11 cellular contexts compared by ENCODE assay signal in the genomic region with DNA sequence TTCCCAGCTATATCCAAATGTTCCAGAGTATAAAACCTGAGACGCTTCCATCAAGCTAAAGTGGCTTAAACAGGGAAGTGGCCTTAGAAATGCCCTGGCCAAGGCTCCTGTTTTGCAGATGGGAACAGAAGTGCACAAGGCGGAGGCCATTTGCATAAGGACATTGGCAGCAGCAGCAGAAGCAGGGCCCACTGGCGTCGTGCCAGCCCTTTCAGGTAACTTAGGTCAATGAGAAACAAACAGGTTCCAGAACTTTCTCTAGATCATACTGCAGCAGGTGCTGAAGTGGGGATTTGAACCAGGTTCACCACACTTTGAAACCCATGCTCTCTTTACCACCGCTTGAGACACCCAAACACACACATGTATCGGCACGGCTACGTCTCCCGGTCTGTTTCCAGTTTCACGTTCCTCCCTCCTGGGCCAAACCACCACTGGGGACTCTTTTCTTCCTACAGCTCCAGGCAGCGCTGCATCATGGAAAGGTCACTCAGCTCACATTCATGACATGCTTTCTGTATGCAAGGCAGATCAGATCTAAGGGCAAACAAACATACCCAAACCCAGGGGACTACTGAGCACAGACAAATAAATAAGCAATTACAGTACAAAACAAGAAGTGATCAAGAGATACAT. TPM values are rescaled to one million over a fixed set of nuclear protein-coding genes. Genes with fewer than 3 reads are reported as not detected.
DNase-seq lines count a peak whose midpoint lies in the region; ATAC-seq and TF ChIP-seq lines count a peak whose summit lies in the region.
"Had no signal": no experiment of that assay in that cellular context is flagged by ENCODE, and none has a peak within 500 bp of the region (broad histone marks: within the 10 kb centered on the region; RNA-seq: fewer than 3 reads in every experiment).

No MANE protein-coding gene starts in this region.

- intact Hi-C loops in mucosa of descending colon (cut with DNase I, micrococcal nuclease), result no loop called here

- no peaks in the 10 kb centered on the region for H3K36me3 Mint-ChIP-seq in WTC11
- H3K36me3 Mint-ChIP-seq in activated CD4-positive, alpha-beta T cell treated with anti-CD3 and anti-CD28 coated beads, Interleukin-2, amount 10 ng/mL, durations not matched to agents 7 days and 5 days (ENCODE audit: low read depth), result no peaks in the 10 kb centered on the region

- TF ChIP-seq CTCF in C4-2B (conservative IDR thresholded peaks at IDR 0.05) (no peak), WTC11 (IDR thresholded peaks at IDR 0.05) (no peak), mucosa of descending colon (IDR thresholded peaks at IDR 0.05) (no peak)

- no peak for DNase-seq in WTC11 (ENCODE audit: low spot score)
- DNase-seq in mucosa of descending colon, result peak in 2 of 3 donors; percentile 69 to 79
- no peak for DNase-seq in NCI-H1930 (lab: John Stamatoyannopoulos, UW)
- no peak for DNase-seq in activated CD4-positive, alpha-beta T cell treated with anti-CD3 and anti-CD28 coated beads, Interleukin-2, amount 10 ng/mL, durations not matched to agents 7 days and 5 days
- no peak for DNase-seq in activated CD8-positive, alpha-beta memory T cell treated with anti-CD3 and anti-CD28 coated beads, Interleukin-2, amount 50 U/mL, for 4 hours
- DNase-seq: AML-193, left cardiac atrium had no signal

- no peak for TF ChIP-seq EP300 in Ishikawa (IDR thresholded peaks at IDR 0.05; ENCODE audit: borderline replicate concordance)

- H3K36me3 ChIP-seq in mucosa of descending colon (ENCODE audit: low read depth), result no peaks in the 10 kb centered on the region
- H3K36me3 ChIP-seq: gastroesophageal sphincter had no signal

- no peak overlapping the region for H3K4me3 Mint-ChIP-seq in WTC11
- no peak overlapping the region for H3K4me3 Mint-ChIP-seq in activated CD4-positive, alpha-beta T cell treated with anti-CD3 and anti-CD28 coated beads, Interleukin-2, amount 10 ng/mL, durations not matched to agents 7 days and 5 days

- H3K27ac ChIP-seq in C4-2B, result peak overlapping the region; percentile 64
- H3K27ac ChIP-seq: gastroesophageal sphincter had no signal

- CTCF ChIA-PET in WTC11 (lab: Charles Lee), result interaction anchor here (0.9 to 2.1 kb wide), 6 partner anchors 8 to 69 kb away, joined by 4 to 12 read pairs (median 6); no protein-coding TSS in a partner anchor
- CTCF ChIA-PET in activated CD4-positive, alpha-beta T cell treated with anti-CD3 and anti-CD28 coated beads, Interleukin-2, amount 10 ng/mL, durations not matched to agents 7 days and 5 days (lab: Charles Lee), result interaction anchor here (1.0 to 1.6 kb wide), 2 partner anchors 14 to 276 kb away, joined by 3 to 5 read pairs; no protein-coding TSS in a partner anchor

- POLR2A ChIA-PET in WTC11 (lab: Charles Lee), result interaction anchor here (0.8 kb wide), 1 partner anchor 65 kb away, joined by 3 read pairs; no protein-coding TSS in a partner anchor
- POLR2A ChIA-PET in activated CD4-positive, alpha-beta T cell treated with anti-CD3 and anti-CD28 coated beads, Interleukin-2, amount 10 ng/mL, durations not matched to agents 7 days and 5 days (lab: Charles Lee), result no interaction called here

- no peak overlapping the region for H3K4me3 ChIP-seq in mucosa of descending colon
- H3K4me3 ChIP-seq: gastroesophageal sphincter had no signal

- peaks cover 3% of the 10 kb centered on the region; the same call in 1 of the 2 replicates for H3K27me3 Mint-ChIP-seq in WTC11 (ENCODE audit: low read depth)
- H3K27me3 Mint-ChIP-seq in activated CD4-positive, alpha-beta T cell treated with anti-CD3 and anti-CD28 coated beads, Interleukin-2, amount 10 ng/mL, durations not matched to agents 7 days and 5 days, result peaks cover 2% of the 10 kb centered on the region

- peak overlapping the region; percentile 1; the same call in 1 of the 2 replicates for H3K27ac Mint-ChIP-seq in WTC11
- H3K27ac Mint-ChIP-seq in activated CD4-positive, alpha-beta T cell treated with anti-CD3 and anti-CD28 coated beads, Interleukin-2, amount 10 ng/mL, durations not matched to agents 7 days and 5 days, result no peak overlapping the region

- ATAC-seq in WTC11, result no peak
- ATAC-seq in mucosa of descending colon, result peak; percentile 69
- no peak for ATAC-seq in GM19463 (IDR thresholded peaks at IDR 0.05; ENCODE audit: unreplicated experiment)
- ATAC-seq: gastroesophageal sphincter had no signal

- H3K9me3 ChIP-seq in mucosa of descending colon, result no peaks in the 10 kb centered on the region
- H3K9me3 ChIP-seq: gastroesophageal sphincter had no signal

- 0 out of 2 replicates have a peak, but pooled peaks cover 3% of the 10 kb centered on the region for H3K9me3 Mint-ChIP-seq in WTC11
- H3K9me3 Mint-ChIP-seq in activated CD4-positive, alpha-beta T cell treated with anti-CD3 and anti-CD28 coated beads, Interleukin-2, amount 10 ng/mL, durations not matched to agents 7 days and 5 days, result no peaks in the 10 kb centered on the region

- no peaks in the 10 kb centered on the region for H3K4me1 ChIP-seq in mucosa of descending colon (ENCODE audit: low read depth)

- TF ChIP-seq RAD21 in Ishikawa (IDR thresholded peaks at IDR 0.05; ENCODE audit: low read depth), result no peak

- H3K4me1 Mint-ChIP-seq in WTC11, result peaks cover 39% of the 10 kb centered on the region
- H3K4me1 Mint-ChIP-seq in activated CD4-positive, alpha-beta T cell treated with anti-CD3 and anti-CD28 coated beads, Interleukin-2, amount 10 ng/mL, durations not matched to agents 7 days and 5 days, result peaks cover 4% of the 10 kb centered on the region

TF ChIP-seq in Ishikawa, 13 proteins besides CTCF, POLR2A, EP300 and RAD21:
- TF ChIP-seq FOXM1 (IDR thresholded peaks at IDR 0.05; ENCODE audit: borderline replicate concordance, low read depth), result no peak
- TF ChIP-seq ZBTB7A (IDR thresholded peaks at IDR 0.05; ENCODE audit: low read depth), result no peak
- TF ChIP-seq TEAD4 (IDR thresholded peaks at IDR 0.05), result no peak
- TF ChIP-seq NFIC (IDR thresholded peaks at IDR 0.05), result peak; percentile 53
- TF ChIP-seq, protein P1, sequence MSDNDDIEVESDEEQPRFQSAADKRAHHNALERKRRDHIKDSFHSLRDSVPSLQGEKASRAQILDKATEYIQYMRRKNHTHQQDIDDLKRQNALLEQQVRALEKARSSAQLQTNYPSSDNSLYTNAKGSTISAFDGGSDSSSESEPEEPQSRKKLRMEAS (IDR thresholded peaks at IDR 0.05), result no peak
- TF ChIP-seq TAF1 (IDR thresholded peaks at IDR 0.05; ENCODE audit: low read depth), result no peak

TF ChIP-seq in WTC11, 78 proteins besides CTCF, POLR2A, EP300 and RAD21:
- TF ChIP-seq, protein P2, sequence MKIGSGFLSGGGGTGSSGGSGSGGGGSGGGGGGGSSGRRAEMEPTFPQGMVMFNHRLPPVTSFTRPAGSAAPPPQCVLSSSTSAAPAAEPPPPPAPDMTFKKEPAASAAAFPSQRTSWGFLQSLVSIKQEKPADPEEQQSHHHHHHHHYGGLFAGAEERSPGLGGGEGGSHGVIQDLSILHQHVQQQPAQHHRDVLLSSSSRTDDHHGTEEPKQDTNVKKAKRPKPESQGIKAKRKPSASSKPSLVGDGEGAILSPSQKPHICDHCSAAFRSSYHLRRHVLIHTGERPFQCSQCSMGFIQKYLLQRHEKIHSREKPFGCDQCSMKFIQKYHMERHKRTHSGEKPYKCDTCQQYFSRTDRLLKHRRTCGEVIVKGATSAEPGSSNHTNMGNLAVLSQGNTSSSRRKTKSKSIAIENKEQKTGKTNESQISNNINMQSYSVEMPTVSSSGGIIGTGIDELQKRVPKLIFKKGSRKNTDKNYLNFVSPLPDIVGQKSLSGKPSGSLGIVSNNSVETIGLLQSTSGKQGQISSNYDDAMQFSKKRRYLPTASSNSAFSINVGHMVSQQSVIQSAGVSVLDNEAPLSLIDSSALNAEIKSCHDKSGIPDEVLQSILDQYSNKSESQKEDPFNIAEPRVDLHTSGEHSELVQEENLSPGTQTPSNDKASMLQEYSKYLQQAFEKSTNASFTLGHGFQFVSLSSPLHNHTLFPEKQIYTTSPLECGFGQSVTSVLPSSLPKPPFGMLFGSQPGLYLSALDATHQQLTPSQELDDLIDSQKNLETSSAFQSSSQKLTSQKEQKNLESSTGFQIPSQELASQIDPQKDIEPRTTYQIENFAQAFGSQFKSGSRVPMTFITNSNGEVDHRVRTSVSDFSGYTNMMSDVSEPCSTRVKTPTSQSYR (CRISPR knock-in tag; IDR thresholded peaks at IDR 0.05), result no peak
- TF ChIP-seq, protein P3, sequence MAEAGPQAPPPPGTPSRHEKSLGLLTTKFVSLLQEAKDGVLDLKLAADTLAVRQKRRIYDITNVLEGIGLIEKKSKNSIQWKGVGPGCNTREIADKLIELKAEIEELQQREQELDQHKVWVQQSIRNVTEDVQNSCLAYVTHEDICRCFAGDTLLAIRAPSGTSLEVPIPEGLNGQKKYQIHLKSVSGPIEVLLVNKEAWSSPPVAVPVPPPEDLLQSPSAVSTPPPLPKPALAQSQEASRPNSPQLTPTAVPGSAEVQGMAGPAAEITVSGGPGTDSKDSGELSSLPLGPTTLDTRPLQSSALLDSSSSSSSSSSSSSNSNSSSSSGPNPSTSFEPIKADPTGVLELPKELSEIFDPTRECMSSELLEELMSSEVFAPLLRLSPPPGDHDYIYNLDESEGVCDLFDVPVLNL (CRISPR knock-in tag; IDR thresholded peaks at IDR 0.05; ENCODE audit: borderline replicate concordance, low read depth), result no peak
- TF ChIP-seq, protein P4, sequence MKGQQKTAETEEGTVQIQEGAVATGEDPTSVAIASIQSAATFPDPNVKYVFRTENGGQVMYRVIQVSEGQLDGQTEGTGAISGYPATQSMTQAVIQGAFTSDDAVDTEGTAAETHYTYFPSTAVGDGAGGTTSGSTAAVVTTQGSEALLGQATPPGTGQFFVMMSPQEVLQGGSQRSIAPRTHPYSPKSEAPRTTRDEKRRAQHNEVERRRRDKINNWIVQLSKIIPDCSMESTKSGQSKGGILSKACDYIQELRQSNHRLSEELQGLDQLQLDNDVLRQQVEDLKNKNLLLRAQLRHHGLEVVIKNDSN (CRISPR knock-in tag; IDR thresholded peaks at IDR 0.05), result no peak
- TF ChIP-seq, protein P5, sequence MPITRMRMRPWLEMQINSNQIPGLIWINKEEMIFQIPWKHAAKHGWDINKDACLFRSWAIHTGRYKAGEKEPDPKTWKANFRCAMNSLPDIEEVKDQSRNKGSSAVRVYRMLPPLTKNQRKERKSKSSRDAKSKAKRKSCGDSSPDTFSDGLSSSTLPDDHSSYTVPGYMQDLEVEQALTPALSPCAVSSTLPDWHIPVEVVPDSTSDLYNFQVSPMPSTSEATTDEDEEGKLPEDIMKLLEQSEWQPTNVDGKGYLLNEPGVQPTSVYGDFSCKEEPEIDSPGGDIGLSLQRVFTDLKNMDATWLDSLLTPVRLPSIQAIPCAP (CRISPR knock-in tag; IDR thresholded peaks at IDR 0.05), result no peak
- TF ChIP-seq NR3C1 (CRISPR knock-in tag; conservative IDR thresholded peaks at IDR 0.05; ENCODE audit: low read depth) (no peak), ETV6 (CRISPR knock-in tag; IDR thresholded peaks at IDR 0.05) (no peak)

RNA-seq across cellular contexts. Expression of a gene that starts 46.0 kb away (rescaled TPM):
- 36.8 to 46.4 TPM (median 38.4 TPM) in 3 replicates for total RNA-seq in WTC11 (2021)
- 100 to 1,000 TPM in 2 of 3 donors, 10 to 100 TPM in 1; 90.4 to 190 (median 128) TPM for total RNA-seq in mucosa of descending colon
- not detected for total RNA-seq in activated CD4-positive, alpha-beta T cell treated with anti-CD3 and anti-CD28 coated beads, Interleukin-2, amount 10 ng/mL, durations not matched to agents 7 days and 5 days

Comparison
In these comparisons a context has a peak if more than half of its experiments do, and no peak if none do; other contexts are left out.
1. DNase-seq: peak in mucosa of descending colon (2 of 3); none in WTC11 (single experiment), NCI-H1930 (0 of 2), activated CD4-positive, alpha-beta T cell treated with anti-CD3 and anti-CD28 coated beads, Interleukin-2, amount 10 ng/mL, durations not matched to agents 7 days and 5 days (single experiment) and activated CD8-positive, alpha-beta memory T cell treated with anti-CD3 and anti-CD28 coated beads, Interleukin-2, amount 50 U/mL, for 4 hours (single experiment).
2. RNA of a gene that starts 46.0 kb away (total RNA-seq): 90.4 to 190 TPM in mucosa of descending colon and 36.8 to 46.4 TPM in WTC11; not detected in activated CD4-positive, alpha-beta T cell treated with anti-CD3 and anti-CD28 coated beads, Interleukin-2, amount 10 ng/mL, durations not matched to agents 7 days and 5 days; every median in the first group is over 10 times any median in the second.